21 cellular contexts compared by ENCODE assay signal in the genomic region with DNA sequence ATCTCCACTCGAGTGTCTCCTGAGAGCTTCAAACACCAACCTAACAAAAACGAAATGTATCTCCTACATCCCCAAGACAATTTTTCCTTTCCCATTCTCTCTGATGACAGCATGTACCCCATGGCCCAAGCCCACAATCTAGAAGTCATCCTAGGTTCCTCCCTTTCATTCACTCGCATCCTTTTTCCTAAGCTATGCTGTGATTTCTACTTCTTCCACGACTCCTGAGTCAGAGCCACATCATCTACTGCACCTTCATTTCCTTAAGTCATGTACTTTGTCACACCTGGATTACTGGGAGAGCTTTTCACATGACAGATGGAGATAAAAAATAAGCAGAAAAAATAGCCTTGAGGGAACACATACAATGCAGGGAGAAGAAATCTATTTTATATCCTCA. TPM values are rescaled to one million over a fixed set of nuclear protein-coding genes. Genes with fewer than 3 reads are reported as not detected.
A peak's percentile ranks its signal among the peaks of the same experiment; 100 is the strongest.
DNase-seq lines count a peak whose midpoint lies in the region; ATAC-seq, FAIRE-seq and TF ChIP-seq lines count a peak whose summit lies in the region.
"Had no signal": no experiment of that assay in that cellular context is flagged by ENCODE, and none has a peak within 500 bp of the region (broad histone marks: within the 10 kb centered on the region; RNA-seq: fewer than 3 reads in every experiment).

No MANE protein-coding gene starts in this region.

- H3K27me3 ChIP-seq in mammary epithelial cell (ENCODE audit: insufficient read depth, low read length) (no peaks in the 10 kb centered on the region), breast epithelium (no peaks in the 10 kb centered on the region), keratinocyte (ENCODE audit: control insufficient read depth, extremely low read depth, insufficient read depth, low read length) (no peaks in the 10 kb centered on the region)
- H3K27me3 ChIP-seq: BLaER1 had no signal

- H3K4me1 ChIP-seq in mammary epithelial cell (ENCODE audit: insufficient read depth, low read length) (no peaks in the 10 kb centered on the region), breast epithelium (no peaks in the 10 kb centered on the region), keratinocyte (ENCODE audit: control insufficient read depth, extremely low read depth, insufficient read depth, low read length) (peaks cover 5% of the 10 kb centered on the region)
- H3K4me1 ChIP-seq: A549 had no signal

- peaks cover 0 to 6% (median 2%) of the 10 kb centered on the region in 9 donors for H3K9me3 Mint-ChIP-seq in naive thymus-derived CD8-positive, alpha-beta T cell

- H3K4me1 Mint-ChIP-seq in naive thymus-derived CD8-positive, alpha-beta T cell = peaks cover 0 to 4% (median 0%) of the 10 kb centered on the region in 4 donors
- H3K4me1 Mint-ChIP-seq: CD4-positive, alpha-beta memory T cell; H9 had no signal

- no peak overlapping the region for H3K27ac ChIP-seq in mammary epithelial cell (ENCODE audit: insufficient read depth, low read depth, low read length)
- no peak overlapping the region for H3K27ac ChIP-seq in breast epithelium
- H3K27ac ChIP-seq in epithelial cell of prostate = peak overlapping the region; percentile 32
- H3K27ac ChIP-seq in keratinocyte (ENCODE audit: control insufficient read depth, insufficient read depth, low read length) = no peak overlapping the region
- H3K27ac ChIP-seq: 22Rv1, A549, BLaER1 had no signal

- POLR2A ChIA-PET in naive thymus-derived CD8-positive, alpha-beta T cell (lab: Charles Lee) = no interaction called here

- H3K36me3 Mint-ChIP-seq in naive thymus-derived CD8-positive, alpha-beta T cell = peaks cover 0 to 2% (median 0%) of the 10 kb centered on the region in 3 donors
- H3K36me3 Mint-ChIP-seq: CD14-positive monocyte; CD4-positive, alpha-beta memory T cell had no signal

- H3K27ac Mint-ChIP-seq in naive thymus-derived CD8-positive, alpha-beta T cell = no peak overlapping the region
- H3K27ac Mint-ChIP-seq: CD14-positive monocyte; CD4-positive, alpha-beta memory T cell; H9 had no signal

- H2AFZ ChIP-seq in mammary epithelial cell (ENCODE audit: low read depth, low read length) (peak overlapping the region; percentile 13), keratinocyte (ENCODE audit: control insufficient read depth, low read length) (no peak overlapping the region)

- H3K79me2 ChIP-seq in mammary epithelial cell (ENCODE audit: insufficient read depth, low read length) (no peaks in the 10 kb centered on the region), keratinocyte (ENCODE audit: control insufficient read depth, insufficient read depth, low read length) (no peaks in the 10 kb centered on the region)

- H3K9ac ChIP-seq in mammary epithelial cell (ENCODE audit: insufficient read depth, low read length) (no peak overlapping the region), keratinocyte (ENCODE audit: control insufficient read depth, extremely low read depth, insufficient read depth, low read length) (no peak overlapping the region)
- H3K9ac ChIP-seq: BLaER1 had no signal

- TF ChIP-seq CTCF in mammary epithelial cell (conservative IDR thresholded peaks at IDR 0.05 in 1 of 2, IDR thresholded peaks at IDR 0.05 in 1 of 2; ENCODE audit: extremely low read depth in 1 of 2, insufficient read depth in 1 of 2, low read depth in 1 of 2, low read length in 2 of 2) (no peak), breast epithelium (IDR thresholded peaks at IDR 0.05) (no peak), keratinocyte (optimal IDR thresholded peaks at IDR 0.05 in 1 of 3, IDR thresholded peaks at IDR 0.05 in 1 of 3, conservative IDR thresholded peaks at IDR 0.05 in 1 of 3; ENCODE audit: extremely low read depth in 1 of 3, insufficient read depth in 2 of 3, low read length in 3 of 3) (no peak)

- BruUV-seq in mammary epithelial cell (replicated peaks; lab: Mats Ljungman, UMichigan) = no TSS peak

- no peaks in the 10 kb centered on the region for H3K9me1 ChIP-seq in keratinocyte (ENCODE audit: control insufficient read depth, extremely low read depth, insufficient read depth, low read length)

- H3K4me3 ChIP-seq in mammary epithelial cell (replicated peaks in 1 of 3; ENCODE audit: insufficient read depth in 1 of 3, low read depth in 2 of 3, low read length in 3 of 3) = no peak overlapping the region
- H3K4me3 ChIP-seq in breast epithelium = no peak overlapping the region
- no peak overlapping the region for H3K4me3 ChIP-seq in keratinocyte (ENCODE audit: control insufficient read depth in 2 of 3, extremely low read depth in 1 of 3, insufficient read depth in 2 of 3, low read depth in 1 of 3, low read length in 3 of 3)
- H3K4me3 ChIP-seq: A549, BLaER1, GM12878 had no signal

- in situ Hi-C loops in mammary epithelial cell (cut with MboI; ENCODE audit: low sequenced_read_pairs in 2 of 2) = no loop called here

- H3K36me3 ChIP-seq in mammary epithelial cell (ENCODE audit: insufficient read depth, low read length) (no peaks in the 10 kb centered on the region), breast epithelium (no peaks in the 10 kb centered on the region), keratinocyte (ENCODE audit: control insufficient read depth in 2 of 2, extremely low read depth in 1 of 2, insufficient read depth in 2 of 2, low read length in 2 of 2) (no peaks in the 10 kb centered on the region)
- H3K36me3 ChIP-seq: BLaER1 had no signal

- peak; percentile 64 for DNase-seq in mammary epithelial cell
- no peak for DNase-seq in breast epithelium (ENCODE audit: low spot score in 2 of 2)
- DNase-seq in epithelial cell of prostate (ENCODE audit: low read depth, low spot score) = no peak
- DNase-seq in keratinocyte (ENCODE audit: low read depth, low spot score) = no peak
- DNase-seq in sciatic nerve (ENCODE audit: low spot score) = no peak
- no peak for DNase-seq in naive thymus-derived CD8-positive, alpha-beta T cell
- DNase-seq in EL = no peak
- DNase-seq: Calu3; CD4-positive, alpha-beta memory T cell; DMS79 treated with DMSO at 0.1 percent for 48 hours; H9 had no signal

- intact Hi-C loops in mammary epithelial cell (cut with micrococcal nuclease) (no loop called here), breast epithelium (cut with DNase I; ENCODE audit: low total_unique reads) (no loop called here), sciatic nerve (cut with DNase I) (no loop called here)

- H3K9me3 ChIP-seq in mammary epithelial cell (replicated peaks; ENCODE audit: insufficient read depth, low read length) (no peaks in the 10 kb centered on the region), breast epithelium (no peaks in the 10 kb centered on the region), keratinocyte (ENCODE audit: control insufficient read depth, low read depth, low read length) (no peaks in the 10 kb centered on the region)
- H3K9me3 ChIP-seq: A549, BLaER1 had no signal

- H3K4me2 ChIP-seq in mammary epithelial cell (ENCODE audit: insufficient read depth, low read depth, low read length) = no peak overlapping the region
- no peak overlapping the region for H3K4me2 ChIP-seq in keratinocyte (ENCODE audit: control insufficient read depth, extremely low read depth, insufficient read depth, low read depth, low read length)
- H3K4me2 ChIP-seq: A549 had no signal

- peak; percentile 71 for FAIRE-seq in keratinocyte (lab: Jason Lieb, UNC)
- FAIRE-seq: A549, GM12878, GM19239, H1 had no signal

- TF ChIP-seq POLR2A in breast epithelium (IDR thresholded peaks at IDR 0.05) = no peak

- no peak overlapping the region for H3K4me3 Mint-ChIP-seq in naive thymus-derived CD8-positive, alpha-beta T cell
- H3K4me3 Mint-ChIP-seq: CD14-positive monocyte; CD4-positive, alpha-beta memory T cell; H9 had no signal

- ATAC-seq in sciatic nerve = peak; percentile 57
- no peak for ATAC-seq in naive thymus-derived CD8-positive, alpha-beta T cell
- ATAC-seq in HG03108 (IDR thresholded peaks at IDR 0.05; ENCODE audit: unreplicated experiment) = no peak
- ATAC-seq: A549, GM12878 had no signal

- no peaks in the 10 kb centered on the region for H4K20me1 ChIP-seq in mammary epithelial cell (ENCODE audit: insufficient read depth, low read length)
- H4K20me1 ChIP-seq in keratinocyte (ENCODE audit: control insufficient read depth, extremely low read depth, insufficient read depth, low read length) = no peaks in the 10 kb centered on the region
- H4K20me1 ChIP-seq: BLaER1 had no signal

- dilution Hi-C loops in mammary epithelial cell (cut with HindIII; ENCODE audit: low sequenced_read_pairs) (no loop called here), keratinocyte (cut with MboI; ENCODE audit: extremely low pct_ligation_motif_present, low sequenced_read_pairs) (no loop called here)

- H3K27me3 Mint-ChIP-seq in naive thymus-derived CD8-positive, alpha-beta T cell = peaks cover 0 to 8% (median 0%) of the 10 kb centered on the region in 5 donors

- 59% methylated on average over 4 of the region's 4 CpGs for WGBS in mammary epithelial cell (ENCODE audit: low coverage, missing lambda C conversion rate)

- CTCF ChIA-PET in mammary epithelial cell (lab: Charles Lee; ENCODE audit: low non-redundant PET) = no interaction called here

RNA-seq across cellular contexts. Expression of a gene that starts 20.1 kb away (rescaled TPM):
- total RNA-seq in mammary epithelial cell = 1 to 10 TPM; 2.7 to 5.7 TPM
- polyA plus RNA-seq in mammary epithelial cell = 3.0 TPM
- 36.6 TPM for polyA minus RNA-seq in mammary epithelial cell
- total RNA-seq in breast epithelium = 1 to 10 TPM in 2 of 3 donors, under 1 TPM in 1; 0.96 to 6.6 (median 5.7) TPM
- polyA plus RNA-seq in keratinocyte = 1.0 to 4.0 TPM (median 1.2 TPM) in 3 replicates
- polyA plus RNA-seq in keratinocyte (2011; ENCODE audit: low read depth) = 0.37 TPM
- 1.7 and 2.9 TPM in 2 replicates for polyA plus RNA-seq in keratinocyte (2011; cell fraction: cytosol; rRNA removed)
- 0.41 and 1.2 TPM in 2 replicates for polyA plus RNA-seq in keratinocyte (2011; cell fraction: nucleus; rRNA removed)
- 1.4 and 3.2 TPM in 2 replicates for polyA plus RNA-seq in keratinocyte (2012; ENCODE audit: low replicate concordance)
- polyA minus RNA-seq in keratinocyte = 0.22 to 4.2 TPM (median 0.79 TPM) in 3 replicates
- not detected for polyA minus RNA-seq in keratinocyte (2011; cell fraction: cytosol; rRNA and poly(A)+ RNA removed)
- polyA minus RNA-seq in keratinocyte (2011; cell fraction: nucleus; rRNA and poly(A)+ RNA removed) = not detected in 2 replicates
- 0.49 TPM for total RNA-seq in sciatic nerve
- total RNA-seq in naive thymus-derived CD8-positive, alpha-beta T cell = not detected
- not detected for polyA plus RNA-seq in naive thymus-derived CD8-positive, alpha-beta T cell
- polyA plus RNA-seq: CD4-positive, alpha-beta memory T cell had no signal

RNA-seq across cellular contexts. Expression of a gene that starts 23.0 kb away (rescaled TPM):
- total RNA-seq in mammary epithelial cell = 1 to 10 TPM in 1 of 2 donors, under 1 TPM in 1; 0.67 to 1.9 TPM
- 0.40 TPM for polyA plus RNA-seq in mammary epithelial cell
- polyA minus RNA-seq in mammary epithelial cell = not detected
- total RNA-seq in breast epithelium = 1 to 10 TPM; 4.0 to 5.9 (median 4.6) TPM
- 26.2 to 28.6 TPM (median 27.7 TPM) in 3 replicates for polyA plus RNA-seq in keratinocyte
- polyA plus RNA-seq in keratinocyte (2011; ENCODE audit: low read depth) = 26.1 TPM
- 11.1 and 13.7 TPM in 2 replicates for polyA plus RNA-seq in keratinocyte (2011; cell fraction: cytosol; rRNA removed)
- 44.9 and 47.5 TPM in 2 replicates for polyA plus RNA-seq in keratinocyte (2011; cell fraction: nucleus; rRNA removed)
- polyA plus RNA-seq in keratinocyte (2012; ENCODE audit: low replicate concordance) = 20.0 and 34.8 TPM in 2 replicates
- polyA minus RNA-seq in keratinocyte = 67.6 to 119 TPM (median 108 TPM) in 3 replicates
- 42.8 TPM for polyA minus RNA-seq in keratinocyte (2011; cell fraction: cytosol; rRNA and poly(A)+ RNA removed)
- 95.7 and 152 TPM in 2 replicates for polyA minus RNA-seq in keratinocyte (2011; cell fraction: nucleus; rRNA and poly(A)+ RNA removed)
- total RNA-seq in sciatic nerve = 6.3 TPM
- under 1 TPM in 1 of 2 experiments, not detected in 1; 0.25 TPM for total RNA-seq in naive thymus-derived CD8-positive, alpha-beta T cell
- polyA plus RNA-seq in naive thymus-derived CD8-positive, alpha-beta T cell = not detected
- total RNA-seq: Calu3; CD4-positive, alpha-beta memory T cell; G401; GM12878; H1; H9; HT1080 had no signal
- polyA plus RNA-seq: A549; CD14-positive monocyte; CD4-positive, alpha-beta memory T cell; H1 had no signal
